1 cellular context compared by ENCODE assay signal in genomic region chr19:7852851-7853759, GRCh38.
A peak's percentile ranks its signal among the peaks of the same experiment; 100 is the strongest.
TF ChIP-seq lines count a peak whose summit lies in the region.

No MANE protein-coding gene starts in this region.

TF ChIP-seq in K562, 482 proteins besides CTCF, POLR2A, EP300 and RAD21 (continued from another document and continues in another):
- no peak for TF ChIP-seq CHAMP1 (IDR thresholded peaks at IDR 0.05)
- no peak for TF ChIP-seq MTF1 (CRISPR knock-in tag; IDR thresholded peaks at IDR 0.05; ENCODE audit: borderline replicate concordance)
- TF ChIP-seq ZNF140 (CRISPR knock-in tag; IDR thresholded peaks at IDR 0.05) = no peak
- peak; percentile 61; the same call in 1 of the 2 replicates for TF ChIP-seq CBFA2T3 (IDR thresholded peaks at IDR 0.05)
- TF ChIP-seq ZBTB40 (IDR thresholded peaks at IDR 0.05) = no peak
- no peak for TF ChIP-seq ZBTB40 (CRISPR knock-in tag; IDR thresholded peaks at IDR 0.05)
- no peak for TF ChIP-seq HNRNPL (IDR thresholded peaks at IDR 0.05; ENCODE audit: low read depth, low read length)
- no peak for TF ChIP-seq MAFK (IDR thresholded peaks at IDR 0.05; ENCODE audit: low read length)
- TF ChIP-seq SMAD1 (IDR thresholded peaks at IDR 0.05; ENCODE audit: low read depth, low read length, partially characterized antibody) = no peak
- TF ChIP-seq TGIF2 (CRISPR knock-in tag; IDR thresholded peaks at IDR 0.05) = no peak
- TF ChIP-seq HBP1 (CRISPR knock-in tag; IDR thresholded peaks at IDR 0.05) = no peak
- TF ChIP-seq RBM14 (IDR thresholded peaks at IDR 0.05; ENCODE audit: borderline replicate concordance, insufficient read depth, low read depth, low read length) = no peak
- TF ChIP-seq ZKSCAN3 (CRISPR knock-in tag; IDR thresholded peaks at IDR 0.05) = no peak
- TF ChIP-seq HMGN3 (IDR thresholded peaks at IDR 0.05; ENCODE audit: borderline replicate concordance, extremely low read depth, insufficient read length, low read depth, low read length) = no peak
- TF ChIP-seq ZNF23 (CRISPR knock-in tag; IDR thresholded peaks at IDR 0.05) = no peak
- TF ChIP-seq ZNF609 (CRISPR knock-in tag; IDR thresholded peaks at IDR 0.05; ENCODE audit: borderline replicate concordance) = no peak
- TF ChIP-seq ZNF395 (CRISPR knock-in tag; IDR thresholded peaks at IDR 0.05) = no peak
- TF ChIP-seq SRSF1 (IDR thresholded peaks at IDR 0.05; ENCODE audit: low read depth, low read length) = no peak
- no peak for TF ChIP-seq YY1 (IDR thresholded peaks at IDR 0.05; ENCODE audit: borderline replicate concordance in 1 of 3, control insufficient read depth in 1 of 3, extremely low read depth in 1 of 3, insufficient read depth in 3 of 3, insufficient read length in 1 of 3, insufficient replicate concordance in 2 of 3, low read depth in 1 of 3, low read length in 2 of 3)
- TF ChIP-seq CHD1 (IDR thresholded peaks at IDR 0.05; ENCODE audit: low read length) = no peak
- TF ChIP-seq GTF2E2 (tag; IDR thresholded peaks at IDR 0.05) = no peak
- peak; percentile 33 to 90; a peak in 2 of 4 replicates for TF ChIP-seq MAZ (CRISPR knock-in tag; conservative IDR thresholded peaks at IDR 0.05 in 1 of 2, IDR thresholded peaks at IDR 0.05 in 1 of 2)
- peak; percentile 95 for TF ChIP-seq ZEB2 (IDR thresholded peaks at IDR 0.05)
- TF ChIP-seq TEAD2 (tag; IDR thresholded peaks at IDR 0.05) = no peak
- no peak for TF ChIP-seq DNMT1 (IDR thresholded peaks at IDR 0.05)
- TF ChIP-seq HSF4 (CRISPR knock-in tag; IDR thresholded peaks at IDR 0.05; ENCODE audit: borderline replicate concordance) = no peak
- no peak for TF ChIP-seq RBM22 (IDR thresholded peaks at IDR 0.05; ENCODE audit: low read depth, low read length, poor library complexity, severe bottlenecking)
- TF ChIP-seq SMARCA5 (IDR thresholded peaks at IDR 0.05) = no peak
- TF ChIP-seq ZBTB17 (CRISPR knock-in tag; IDR thresholded peaks at IDR 0.05) = no peak
- TF ChIP-seq GATAD2A (IDR thresholded peaks at IDR 0.05) = no peak
- TF ChIP-seq ZC3H8 (IDR thresholded peaks at IDR 0.05) = no peak
- no peak for TF ChIP-seq ZKSCAN8 (CRISPR knock-in tag; IDR thresholded peaks at IDR 0.05)
- no peak for TF ChIP-seq PHB (CRISPR knock-in tag; IDR thresholded peaks at IDR 0.05)
- TF ChIP-seq ZNF696 (CRISPR knock-in tag; conservative IDR thresholded peaks at IDR 0.05) = no peak
- TF ChIP-seq PHF21A (IDR thresholded peaks at IDR 0.05; ENCODE audit: borderline replicate concordance, low read depth) = no peak
- TF ChIP-seq ZBTB43 (CRISPR knock-in tag; IDR thresholded peaks at IDR 0.05) = no peak
- TF ChIP-seq ZC3H11A (IDR thresholded peaks at IDR 0.05; ENCODE audit: low read depth, low read length) = no peak
- TF ChIP-seq SRSF3 (IDR thresholded peaks at IDR 0.05; ENCODE audit: insufficient read depth, low read length) = no peak
- no peak for TF ChIP-seq CCAR2 (IDR thresholded peaks at IDR 0.05; ENCODE audit: low read depth, low read length)
- no peak for TF ChIP-seq TCFL5 (CRISPR knock-in tag; conservative IDR thresholded peaks at IDR 0.05)
- TF ChIP-seq IRF2 (CRISPR knock-in tag; IDR thresholded peaks at IDR 0.05) = no peak
- TF ChIP-seq CSDE1 (IDR thresholded peaks at IDR 0.05) = no peak
- TF ChIP-seq TARDBP (IDR thresholded peaks at IDR 0.05) = no peak
- TF ChIP-seq ZNF280B (CRISPR knock-in tag; IDR thresholded peaks at IDR 0.05) = no peak
- TF ChIP-seq NFRKB (IDR thresholded peaks at IDR 0.05; ENCODE audit: low read depth) = no peak
- no peak for TF ChIP-seq ZNF165 (CRISPR knock-in tag; IDR thresholded peaks at IDR 0.05; ENCODE audit: borderline replicate concordance)
